ENCODE assay signal across 1 cellular context in genomic region chr22:42856865-42857704, GRCh38.
TF ChIP-seq lines count a peak whose summit lies in the region.

A gene with protein sequence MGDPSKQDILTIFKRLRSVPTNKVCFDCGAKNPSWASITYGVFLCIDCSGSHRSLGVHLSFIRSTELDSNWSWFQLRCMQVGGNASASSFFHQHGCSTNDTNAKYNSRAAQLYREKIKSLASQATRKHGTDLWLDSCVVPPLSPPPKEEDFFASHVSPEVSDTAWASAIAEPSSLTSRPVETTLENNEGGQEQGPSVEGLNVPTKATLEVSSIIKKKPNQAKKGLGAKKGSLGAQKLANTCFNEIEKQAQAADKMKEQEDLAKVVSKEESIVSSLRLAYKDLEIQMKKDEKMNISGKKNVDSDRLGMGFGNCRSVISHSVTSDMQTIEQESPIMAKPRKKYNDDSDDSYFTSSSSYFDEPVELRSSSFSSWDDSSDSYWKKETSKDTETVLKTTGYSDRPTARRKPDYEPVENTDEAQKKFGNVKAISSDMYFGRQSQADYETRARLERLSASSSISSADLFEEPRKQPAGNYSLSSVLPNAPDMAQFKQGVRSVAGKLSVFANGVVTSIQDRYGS (minus strand): TSS chr22:42857273. CDS start chr22:42857182, 91 bp downstream.

TF ChIP-seq in WTC11, 78 proteins besides CTCF, POLR2A, EP300 and RAD21 (continued from another document and continues in another):
- TF ChIP-seq PRDM15 (CRISPR knock-in tag; IDR thresholded peaks at IDR 0.05): peak; percentile 62
- TF ChIP-seq ZNF423 (CRISPR knock-in tag; IDR thresholded peaks at IDR 0.05): no peak
- TF ChIP-seq ETV6 (CRISPR knock-in tag; IDR thresholded peaks at IDR 0.05): peak; percentile 99
- TF ChIP-seq RELA (CRISPR knock-in tag; IDR thresholded peaks at IDR 0.05; ENCODE audit: borderline replicate concordance): peak; percentile 98
- peak; percentile 83 for TF ChIP-seq TEAD4 (CRISPR knock-in tag; IDR thresholded peaks at IDR 0.05)
- TF ChIP-seq, protein P1, sequence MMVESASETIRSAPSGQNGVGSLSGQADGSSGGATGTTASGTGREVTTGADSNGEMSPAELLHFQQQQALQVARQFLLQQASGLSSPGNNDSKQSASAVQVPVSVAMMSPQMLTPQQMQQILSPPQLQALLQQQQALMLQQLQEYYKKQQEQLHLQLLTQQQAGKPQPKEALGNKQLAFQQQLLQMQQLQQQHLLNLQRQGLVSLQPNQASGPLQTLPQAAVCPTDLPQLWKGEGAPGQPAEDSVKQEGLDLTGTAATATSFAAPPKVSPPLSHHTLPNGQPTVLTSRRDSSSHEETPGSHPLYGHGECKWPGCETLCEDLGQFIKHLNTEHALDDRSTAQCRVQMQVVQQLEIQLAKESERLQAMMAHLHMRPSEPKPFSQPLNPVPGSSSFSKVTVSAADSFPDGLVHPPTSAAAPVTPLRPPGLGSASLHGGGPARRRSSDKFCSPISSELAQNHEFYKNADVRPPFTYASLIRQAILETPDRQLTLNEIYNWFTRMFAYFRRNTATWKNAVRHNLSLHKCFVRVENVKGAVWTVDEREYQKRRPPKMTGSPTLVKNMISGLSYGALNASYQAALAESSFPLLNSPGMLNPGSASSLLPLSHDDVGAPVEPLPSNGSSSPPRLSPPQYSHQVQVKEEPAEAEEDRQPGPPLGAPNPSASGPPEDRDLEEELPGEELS (CRISPR knock-in tag; IDR thresholded peaks at IDR 0.05): peak; percentile 99
- no peak for TF ChIP-seq ZNF512 (CRISPR knock-in tag; IDR thresholded peaks at IDR 0.05; ENCODE audit: borderline replicate concordance)
- TF ChIP-seq ELF4 (CRISPR knock-in tag; IDR thresholded peaks at IDR 0.05; ENCODE audit: low read depth): peak; percentile 91; the same call in 1 of the 2 replicates
- peak; percentile 98 for TF ChIP-seq TEAD1 (CRISPR knock-in tag; IDR thresholded peaks at IDR 0.05)
- peak; percentile 62 for TF ChIP-seq NFYB (CRISPR knock-in tag; conservative IDR thresholded peaks at IDR 0.05; ENCODE audit: low read depth)
- TF ChIP-seq, protein P2, sequence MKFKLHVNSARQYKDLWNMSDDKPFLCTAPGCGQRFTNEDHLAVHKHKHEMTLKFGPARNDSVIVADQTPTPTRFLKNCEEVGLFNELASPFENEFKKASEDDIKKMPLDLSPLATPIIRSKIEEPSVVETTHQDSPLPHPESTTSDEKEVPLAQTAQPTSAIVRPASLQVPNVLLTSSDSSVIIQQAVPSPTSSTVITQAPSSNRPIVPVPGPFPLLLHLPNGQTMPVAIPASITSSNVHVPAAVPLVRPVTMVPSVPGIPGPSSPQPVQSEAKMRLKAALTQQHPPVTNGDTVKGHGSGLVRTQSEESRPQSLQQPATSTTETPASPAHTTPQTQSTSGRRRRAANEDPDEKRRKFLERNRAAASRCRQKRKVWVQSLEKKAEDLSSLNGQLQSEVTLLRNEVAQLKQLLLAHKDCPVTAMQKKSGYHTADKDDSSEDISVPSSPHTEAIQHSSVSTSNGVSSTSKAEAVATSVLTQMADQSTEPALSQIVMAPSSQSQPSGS (CRISPR knock-in tag; IDR thresholded peaks at IDR 0.05; ENCODE audit: borderline replicate concordance, low read depth): 0 out of 2 replicates have a peak, but pooled peaks have one; percentile 69
- no peak for TF ChIP-seq EMX1 (CRISPR knock-in tag; IDR thresholded peaks at IDR 0.05)
- TF ChIP-seq ZBTB21 (CRISPR knock-in tag; IDR thresholded peaks at IDR 0.05; ENCODE audit: borderline replicate concordance): peak; percentile 96
- TF ChIP-seq, protein P3, sequence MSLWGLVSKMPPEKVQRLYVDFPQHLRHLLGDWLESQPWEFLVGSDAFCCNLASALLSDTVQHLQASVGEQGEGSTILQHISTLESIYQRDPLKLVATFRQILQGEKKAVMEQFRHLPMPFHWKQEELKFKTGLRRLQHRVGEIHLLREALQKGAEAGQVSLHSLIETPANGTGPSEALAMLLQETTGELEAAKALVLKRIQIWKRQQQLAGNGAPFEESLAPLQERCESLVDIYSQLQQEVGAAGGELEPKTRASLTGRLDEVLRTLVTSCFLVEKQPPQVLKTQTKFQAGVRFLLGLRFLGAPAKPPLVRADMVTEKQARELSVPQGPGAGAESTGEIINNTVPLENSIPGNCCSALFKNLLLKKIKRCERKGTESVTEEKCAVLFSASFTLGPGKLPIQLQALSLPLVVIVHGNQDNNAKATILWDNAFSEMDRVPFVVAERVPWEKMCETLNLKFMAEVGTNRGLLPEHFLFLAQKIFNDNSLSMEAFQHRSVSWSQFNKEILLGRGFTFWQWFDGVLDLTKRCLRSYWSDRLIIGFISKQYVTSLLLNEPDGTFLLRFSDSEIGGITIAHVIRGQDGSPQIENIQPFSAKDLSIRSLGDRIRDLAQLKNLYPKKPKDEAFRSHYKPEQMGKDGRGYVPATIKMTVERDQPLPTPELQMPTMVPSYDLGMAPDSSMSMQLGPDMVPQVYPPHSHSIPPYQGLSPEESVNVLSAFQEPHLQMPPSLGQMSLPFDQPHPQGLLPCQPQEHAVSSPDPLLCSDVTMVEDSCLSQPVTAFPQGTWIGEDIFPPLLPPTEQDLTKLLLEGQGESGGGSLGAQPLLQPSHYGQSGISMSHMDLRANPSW (CRISPR knock-in tag; conservative IDR thresholded peaks at IDR 0.05; ENCODE audit: low read depth): no peak
- TF ChIP-seq, protein P4, sequence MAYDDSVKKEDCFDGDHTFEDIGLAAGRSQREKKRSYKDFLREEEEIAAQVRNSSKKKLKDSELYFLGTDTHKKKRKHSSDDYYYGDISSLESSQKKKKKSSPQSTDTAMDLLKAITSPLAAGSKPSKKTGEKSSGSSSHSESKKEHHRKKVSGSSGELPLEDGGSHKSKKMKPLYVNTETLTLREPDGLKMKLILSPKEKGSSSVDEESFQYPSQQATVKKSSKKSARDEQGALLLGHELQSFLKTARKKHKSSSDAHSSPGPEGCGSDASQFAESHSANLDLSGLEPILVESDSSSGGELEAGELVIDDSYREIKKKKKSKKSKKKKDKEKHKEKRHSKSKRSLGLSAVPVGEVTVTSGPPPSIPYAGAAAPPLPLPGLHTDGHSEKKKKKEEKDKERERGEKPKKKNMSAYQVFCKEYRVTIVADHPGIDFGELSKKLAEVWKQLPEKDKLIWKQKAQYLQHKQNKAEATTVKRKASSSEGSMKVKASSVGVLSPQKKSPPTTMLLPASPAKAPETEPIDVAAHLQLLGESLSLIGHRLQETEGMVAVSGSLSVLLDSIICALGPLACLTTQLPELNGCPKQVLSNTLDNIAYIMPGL (CRISPR knock-in tag; IDR thresholded peaks at IDR 0.05): peak; percentile 72; the same call in 1 of the 2 replicates
- no peak for TF ChIP-seq ERG (CRISPR knock-in tag; IDR thresholded peaks at IDR 0.05)
- TF ChIP-seq GTF2I (CRISPR knock-in tag; conservative IDR thresholded peaks at IDR 0.05): no peak
- no peak for TF ChIP-seq CDX4 (CRISPR knock-in tag; IDR thresholded peaks at IDR 0.05; ENCODE audit: borderline replicate concordance)
- peak; percentile 100 for TF ChIP-seq MAX (CRISPR knock-in tag; IDR thresholded peaks at IDR 0.05)
- TF ChIP-seq SP1 (CRISPR knock-in tag; conservative IDR thresholded peaks at IDR 0.05): peak; percentile 92
- peak; percentile 79 for TF ChIP-seq ZNF263 (CRISPR knock-in tag; IDR thresholded peaks at IDR 0.05; ENCODE audit: low read depth)
- TF ChIP-seq, protein P5, sequence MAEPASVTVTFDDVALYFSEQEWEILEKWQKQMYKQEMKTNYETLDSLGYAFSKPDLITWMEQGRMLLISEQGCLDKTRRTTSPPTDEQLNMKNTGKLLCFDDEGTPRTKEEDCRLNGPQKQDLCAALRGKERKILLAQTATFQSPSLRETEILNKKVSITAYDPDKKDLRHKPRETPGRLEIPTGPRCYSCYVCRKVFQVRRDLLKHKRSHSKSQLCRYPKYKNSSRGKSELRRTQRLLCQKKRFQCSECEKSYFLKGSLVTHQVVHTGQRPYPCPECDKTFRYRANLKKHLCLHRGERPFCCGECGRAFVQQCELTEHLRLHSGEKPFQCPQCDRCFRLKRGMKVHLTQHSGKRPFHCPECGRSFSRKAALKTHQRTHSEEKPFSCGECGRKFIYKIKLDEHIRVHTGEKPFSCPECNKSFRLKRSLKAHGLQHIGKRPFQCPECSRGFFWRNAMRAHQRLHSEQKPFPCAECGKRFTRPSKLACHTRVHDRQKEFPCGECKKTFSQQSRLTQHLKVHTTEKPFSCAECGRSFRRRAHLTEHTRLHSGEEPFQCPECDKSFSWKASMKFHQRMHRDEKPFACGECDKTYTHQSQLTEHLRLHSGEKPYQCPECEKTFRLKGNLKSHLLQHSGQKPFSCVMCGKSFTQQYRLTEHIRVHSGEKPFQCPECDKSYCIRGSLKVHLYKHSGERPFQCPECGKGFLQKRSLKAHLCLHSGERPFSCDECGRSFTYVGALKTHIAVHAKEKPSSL (CRISPR knock-in tag; conservative IDR thresholded peaks at IDR 0.05): no peak
- 0 out of 2 replicates have a peak, but pooled peaks have one; percentile 51 for TF ChIP-seq IRF2 (CRISPR knock-in tag; IDR thresholded peaks at IDR 0.05; ENCODE audit: borderline replicate concordance, low read depth)
- TF ChIP-seq PREB (CRISPR knock-in tag; IDR thresholded peaks at IDR 0.05; ENCODE audit: borderline replicate concordance): peak; percentile 84; the same call in 1 of the 2 replicates
- TF ChIP-seq ESRRA (CRISPR knock-in tag; IDR thresholded peaks at IDR 0.05; ENCODE audit: borderline replicate concordance): peak; percentile 96
- TF ChIP-seq RORB (CRISPR knock-in tag; IDR thresholded peaks at IDR 0.05): no peak
- TF ChIP-seq NR3C1 (CRISPR knock-in tag; conservative IDR thresholded peaks at IDR 0.05; ENCODE audit: low read depth): peak; percentile 97; the same call in 1 of the 2 replicates
- peak; percentile 97 for TF ChIP-seq ATF1 (CRISPR knock-in tag; IDR thresholded peaks at IDR 0.05)
